In the genomic region with DNA sequence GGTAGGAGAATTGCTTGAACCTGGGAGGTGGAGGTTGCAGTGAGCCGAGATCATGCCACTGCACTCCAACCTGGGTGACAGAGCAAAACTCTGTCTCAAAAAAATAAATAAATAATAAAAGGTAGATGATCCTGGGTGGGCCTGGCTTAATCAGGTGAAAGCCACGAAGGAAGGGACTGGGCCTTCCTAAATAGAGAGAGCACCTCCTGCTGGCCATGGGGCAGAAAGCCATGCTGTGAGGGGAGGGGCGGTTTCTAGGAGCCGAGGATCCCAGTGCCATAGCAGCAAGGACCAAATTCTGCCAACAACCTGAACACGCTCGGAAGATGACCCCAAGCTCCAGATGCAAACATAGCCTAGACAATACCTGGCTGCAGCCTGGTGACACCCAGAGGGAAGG, we compare ENCODE assay signal across 14 cellular contexts. TPM values are rescaled to one million over a fixed set of nuclear protein-coding genes. Genes with fewer than 3 reads are reported as not detected.
DNase-seq lines count a peak whose midpoint lies in the region; ATAC-seq and TF ChIP-seq lines count a peak whose summit lies in the region.
"Had no signal": no experiment of that assay in that cellular context is flagged by ENCODE, and none has a peak within 500 bp of the region (broad histone marks: within the 10 kb centered on the region; RNA-seq: fewer than 3 reads in every experiment).

No MANE protein-coding gene starts in this region.

- DNase-seq in SJSA1 (ENCODE audit: low read depth in 1 of 2, low spot score in 2 of 2) (peak; percentile 38 to 57), fibroblast of pulmonary artery (ENCODE audit: low read depth) (peak; percentile 35), T-cell (no peak), coronary artery (ENCODE audit: low spot score) (no peak), NCI-H2029 (lab: John Stamatoyannopoulos, UW) (no peak)
- DNase-seq: CD4-positive, alpha-beta memory T cell; islet precursor cell; NCI-H446 treated with DMSO at 0.1 percent for 48 hours had no signal

- TF ChIP-seq CTCF in 22Rv1 (IDR thresholded peaks at IDR 0.05) (peak; percentile 41), GM12874 (IDR thresholded peaks at IDR 0.05; ENCODE audit: insufficient read depth, low read depth, low read length) (peak; percentile 30; the same call in 1 of the 2 replicates), fibroblast of pulmonary artery (IDR thresholded peaks at IDR 0.05; ENCODE audit: low read length, missing control alignments) (peak; percentile 46), coronary artery (IDR thresholded peaks at IDR 0.05) (no peak)

- no peaks in the 10 kb centered on the region for H3K27me3 ChIP-seq in SJSA1 (replicated peaks)

- H3K4me1 Mint-ChIP-seq in T-cell: peaks cover 26 to 43% (median 28%) of the 10 kb centered on the region in 3 donors

- peaks cover 0 to 4% of the 10 kb centered on the region in 2 donors for H3K27me3 Mint-ChIP-seq in T-cell
- H3K27me3 Mint-ChIP-seq: CD4-positive, alpha-beta memory T cell had no signal

- H3K9me3 Mint-ChIP-seq in T-cell: no peaks in the 10 kb centered on the region
- H3K9me3 Mint-ChIP-seq: activated T-cell treated with anti-CD3 and anti-CD28 coated beads, Interleukin-2, amount 50 U/mL, for 72 hours; CD4-positive, alpha-beta memory T cell had no signal

- H3K4me1 ChIP-seq in SJSA1 (replicated peaks): no peaks in the 10 kb centered on the region
- H3K4me1 ChIP-seq: HAP-1, parathyroid adenoma had no signal

- CTCF ChIA-PET in T-cell (lab: Charles Lee): no interaction called here

- H3K4me3 ChIP-seq in SJSA1: no peak overlapping the region
- no peak overlapping the region for H3K4me3 ChIP-seq in fibroblast of pulmonary artery (replicated peaks; ENCODE audit: low read depth, low read length)
- no peak overlapping the region for H3K4me3 ChIP-seq in coronary artery
- H3K4me3 ChIP-seq: HAP-1 had no signal

- POLR2A ChIA-PET in T-cell (lab: Charles Lee): no interaction called here

- no peak overlapping the region for H3K4me3 Mint-ChIP-seq in T-cell
- H3K4me3 Mint-ChIP-seq: activated T-cell treated with anti-CD3 and anti-CD28 coated beads, Interleukin-2, amount 50 U/mL, for 72 hours; CD4-positive, alpha-beta memory T cell had no signal

- no peaks in the 10 kb centered on the region for H3K36me3 Mint-ChIP-seq in T-cell
- H3K36me3 Mint-ChIP-seq: CD4-positive, alpha-beta memory T cell had no signal

- H3K27ac ChIP-seq in 22Rv1: no peak overlapping the region
- H3K27ac ChIP-seq in SJSA1: no peak overlapping the region
- no peak overlapping the region for H3K27ac ChIP-seq in coronary artery
- H3K27ac ChIP-seq: parathyroid adenoma had no signal

- H3K36me3 ChIP-seq in SJSA1: peaks cover 55% of the 10 kb centered on the region
- H3K36me3 ChIP-seq: HAP-1 had no signal

- no peak overlapping the region for H3K27ac Mint-ChIP-seq in T-cell
- H3K27ac Mint-ChIP-seq: activated T-cell treated with anti-CD3 and anti-CD28 coated beads, Interleukin-2, amount 50 U/mL, for 72 hours had no signal

- no peaks in the 10 kb centered on the region for H3K9me3 ChIP-seq in SJSA1 (replicated peaks)
- H3K9me3 ChIP-seq: HAP-1 had no signal

- ATAC-seq in HG02571 (IDR thresholded peaks at IDR 0.05; ENCODE audit: unreplicated experiment) (no peak), T-cell (replicated peaks in 1 of 4) (no peak)
- ATAC-seq: activated T-cell treated with anti-CD3 and anti-CD28 coated beads, Interleukin-2, amount 50 U/mL, for 72 hours had no signal

RNA-seq across cellular contexts. Expression of a gene that starts 24.5 kb away (rescaled TPM):
- total RNA-seq in SJSA1 (2014; rRNA removed; shearing (Covaris generic)): 43.7 and 47.6 TPM in 2 replicates
- total RNA-seq in T-cell: 100 to 1,000 TPM; 235 to 318 (median 251) TPM

RNA-seq across cellular contexts. Expression of a gene that starts 45.3 kb away (rescaled TPM):
- 12.1 and 22.7 TPM in 2 replicates for total RNA-seq in SJSA1 (2014; rRNA removed; shearing (Covaris generic))
- under 1 TPM in 3 of 5 donors, not detected in 2; 0.38 to 0.72 (median 0.38) TPM for total RNA-seq in T-cell
- total RNA-seq: activated T-cell treated with anti-CD3 and anti-CD28 coated beads, Interleukin-2, amount 50 U/mL, for 72 hours; CD4-positive, alpha-beta memory T cell had no signal

RNA-seq across cellular contexts. Expression of a gene that starts 58.7 kb away (rescaled TPM):
- total RNA-seq in SJSA1 (2014; rRNA removed; shearing (Covaris generic)): 164 and 253 TPM in 2 replicates
- 1 to 10 TPM; 5.8 to 8.6 (median 8.3) TPM for total RNA-seq in T-cell

Comparison
In these comparisons a context has a peak if more than half of its experiments do, and no peak if none do; other contexts are left out.
1. DNase-seq: peak in SJSA1 (2 of 2) and fibroblast of pulmonary artery (single experiment); none in T-cell (0 of 34), coronary artery (single experiment) and NCI-H2029 (single experiment).
2. RNA of a gene that starts 58.7 kb away (total RNA-seq): 164 to 253 TPM in SJSA1; 5.8 to 8.6 TPM in T-cell; every median in the first group is over 10 times any median in the second.